ENCODE assay signal across 1 cellular context in genomic region chr19:49613374-49613773, GRCh38.
TF ChIP-seq lines count a peak whose summit lies in the region.

No MANE protein-coding gene starts in this region.

TF ChIP-seq in HEK293, 187 proteins besides CTCF, POLR2A, EP300 and RAD21 (continued from another document):
- TF ChIP-seq PRDM2 (tag by site-specific recombination; IDR thresholded peaks at IDR 0.05; ENCODE audit: borderline replicate concordance) (no peak), EGR2 (tag by site-specific recombination; IDR thresholded peaks at IDR 0.05; ENCODE audit: low read depth) (no peak), ZNF221 (tag by site-specific recombination; IDR thresholded peaks at IDR 0.05; ENCODE audit: borderline replicate concordance) (no peak), ZNF426 (tag by site-specific recombination; IDR thresholded peaks at IDR 0.05) (no peak), ZNF350 (tag by site-specific recombination; IDR thresholded peaks at IDR 0.05) (no peak), ZNF2 (tag by site-specific recombination; IDR thresholded peaks at IDR 0.05) (no peak), ZNF184 (tag by site-specific recombination; IDR thresholded peaks at IDR 0.05) (no peak), ZBTB21 (tag by site-specific recombination; IDR thresholded peaks at IDR 0.05) (no peak)
